Comparison of ENCODE assay signal across 27 cellular contexts in the genomic region with DNA sequence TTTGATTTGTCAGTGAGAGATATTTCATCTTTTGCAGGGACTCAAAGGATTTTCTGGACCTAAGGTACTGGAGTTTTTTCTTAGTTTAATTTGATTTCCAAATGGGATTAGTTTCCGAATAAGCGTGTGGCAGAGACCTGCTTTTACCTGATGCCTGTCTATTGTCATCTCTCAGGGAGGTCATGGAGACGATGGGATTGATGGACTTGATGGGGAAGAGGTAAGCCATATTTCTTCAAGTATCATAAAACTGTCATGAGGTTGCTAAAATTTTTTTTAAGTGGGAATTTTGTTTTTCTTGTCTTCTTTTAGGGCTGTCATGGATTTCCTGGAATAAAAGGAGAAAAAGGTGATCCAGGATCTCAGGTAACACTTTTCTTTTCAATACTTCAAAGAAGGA.
"Had no signal": no experiment of that assay in that cellular context is flagged by ENCODE, and none has a peak within 500 bp of the region (broad histone marks: within the 10 kb centered on the region; RNA-seq: fewer than 3 reads in every experiment).

No MANE protein-coding gene starts in this region.

- H3K4me1 Mint-ChIP-seq: natural killer cell; nephron; neural progenitor cell; stimulated activated effector memory CD8-positive, alpha-beta T cell treated with anti-CD3 and anti-CD28 coated beads, Interleukin-12 subunit alpha, Interleukin-12 subunit beta, amount 100 ng/mL, for 72 hours; stimulated activated naive B cell treated with anti-CD40 and anti-IgM and Interleukin-4, amounts not matched to agents 10 μg/mL and 1 μg/mL and 100 μg/mL, for 72 hours had no signal

- H3K4me3 Mint-ChIP-seq: natural killer cell; nephron; neural progenitor cell; stimulated activated effector memory CD8-positive, alpha-beta T cell treated with anti-CD3 and anti-CD28 coated beads, Interleukin-12 subunit alpha, Interleukin-12 subunit beta, amount 100 ng/mL, for 72 hours; stimulated activated naive B cell treated with anti-CD40 and anti-IgM and Interleukin-4, amounts not matched to agents 10 μg/mL and 1 μg/mL and 100 μg/mL, for 72 hours; stimulated activated naive CD8-positive, alpha-beta T cell treated with anti-CD3 and anti-CD28 coated beads, Interleukin-15, Interleukin-2, amounts not matched to agents 100 ng/mL and 50 ng/mL, for 24 hours had no signal

- H3K9me3 ChIP-seq: ovary, psoas muscle, right lobe of liver, thoracic aorta, thyroid gland, upper lobe of right lung, uterus had no signal

- H3K36me3 ChIP-seq: neural progenitor cell, ovary, right lobe of liver, sigmoid colon, stomach, thoracic aorta, thyroid gland, tibial nerve, upper lobe of right lung, uterus had no signal

- H3K27me3 ChIP-seq: neural progenitor cell, ovary, right lobe of liver, sigmoid colon, stomach, thyroid gland, tibial nerve, upper lobe of right lung, uterus had no signal

- H3K4me1 ChIP-seq: neural progenitor cell, parathyroid adenoma, psoas muscle, right lobe of liver, sigmoid colon, stomach, upper lobe of right lung, uterus had no signal

- H3K27ac Mint-ChIP-seq: natural killer cell; nephron; neural progenitor cell; progenitor cell of endocrine pancreas; stimulated activated effector memory CD8-positive, alpha-beta T cell treated with anti-CD3 and anti-CD28 coated beads, Interleukin-12 subunit alpha, Interleukin-12 subunit beta, amount 100 ng/mL, for 72 hours; stimulated activated naive B cell treated with anti-CD40 and anti-IgM and Interleukin-4, amounts not matched to agents 10 μg/mL and 1 μg/mL and 100 μg/mL, for 72 hours; stimulated activated naive CD8-positive, alpha-beta T cell treated with anti-CD3 and anti-CD28 coated beads, Interleukin-15, Interleukin-2, amounts not matched to agents 100 ng/mL and 50 ng/mL, for 24 hours had no signal

- H3K27me3 Mint-ChIP-seq: progenitor cell of endocrine pancreas; stimulated activated naive B cell treated with anti-CD40 and anti-IgM and Interleukin-4, amounts not matched to agents 10 μg/mL and 1 μg/mL and 100 μg/mL, for 72 hours had no signal

- DNase-seq: natural killer cell; occipital lobe; ovary; posterior cingulate gyrus; psoas muscle; right cardiac atrium; right lobe of liver; sigmoid colon; small intestine; stimulated activated CD4-positive, alpha-beta T cell treated with anti-CD3 and anti-CD28 coated beads, Interleukin-15, amount 100 ng/mL, for 24 hours; stimulated activated CD4-positive, alpha-beta T cell treated with anti-CD3 and anti-CD28 coated beads, Interleukin-2, amount 100 ng/mL, for 24 hours; stimulated activated CD4-positive, alpha-beta T cell treated with anti-CD3 and anti-CD28 coated beads, Interleukin-2, amount 100 ng/mL, for 48 hours; stimulated activated CD4-positive, alpha-beta T cell treated with anti-CD3 and anti-CD28 coated beads, Interleukin-4, amount 100 ng/mL, for 24 hours; stimulated activated naive B cell treated with anti-CD40 and anti-IgM and Interleukin-4, amounts not matched to agents 10 μg/mL and 1 μg/mL and 100 μg/mL, for 72 hours; stimulated activated naive CD4-positive, alpha-beta T cell treated with Interleukin-2 at 50 U/mL for 16 hours; stomach; thyroid gland; upper lobe of right lung; uterus had no signal

- H3K27ac ChIP-seq: neural progenitor cell, ovary, parathyroid adenoma, psoas muscle, right lobe of liver, sigmoid colon, stomach, thoracic aorta, thyroid gland, tibial nerve, upper lobe of right lung, uterus had no signal

- H3K4me3 ChIP-seq: neural progenitor cell, ovary, psoas muscle, right lobe of liver, sigmoid colon, stomach, thoracic aorta, thyroid gland, tibial nerve, upper lobe of right lung, uterus had no signal

- ATAC-seq: natural killer cell; psoas muscle; right cardiac atrium; right lobe of liver; stimulated activated effector memory CD8-positive, alpha-beta T cell treated with anti-CD3 and anti-CD28 coated beads, Interleukin-12 subunit alpha, Interleukin-12 subunit beta, amount 100 ng/mL, for 72 hours; stimulated activated naive B cell treated with anti-CD40 and anti-IgM and Interleukin-4, amounts not matched to agents 10 μg/mL and 1 μg/mL and 100 μg/mL, for 72 hours; upper lobe of right lung had no signal

- H3K36me3 Mint-ChIP-seq: stimulated activated effector memory CD8-positive, alpha-beta T cell treated with anti-CD3 and anti-CD28 coated beads, Interleukin-12 subunit alpha, Interleukin-12 subunit beta, amount 100 ng/mL, for 72 hours; stimulated activated naive B cell treated with anti-CD40 and anti-IgM and Interleukin-4, amounts not matched to agents 10 μg/mL and 1 μg/mL and 100 μg/mL, for 72 hours had no signal
